Comparison of ENCODE assay signal across 7 cellular contexts in genomic region chr3:160564205-160564922, GRCh38. TPM values are rescaled to one million over a fixed set of nuclear protein-coding genes. Genes with fewer than 3 reads are reported as not detected.
DNase-seq lines count a peak whose midpoint lies in the region; ATAC-seq and TF ChIP-seq lines count a peak whose summit lies in the region.

No MANE protein-coding gene starts in this region.

- DNase-seq in GM10266 (ENCODE audit: extremely low spot score) (peak; percentile 7), MG63 (peak; percentile 31)
- no peak for DNase-seq in activated naive CD8-positive, alpha-beta T cell treated with anti-CD3 and anti-CD28 coated beads for 36 hours
- DNase-seq in stimulated activated CD8-positive, alpha-beta memory T cell treated with anti-CD3 and anti-CD28 coated beads, Interleukin-12 subunit alpha, Interleukin-12 subunit beta, amount 100 ng/mL, for 1 hour (ENCODE audit: low read depth): peak; percentile 1

- no peaks in the 10 kb centered on the region for H3K9me3 ChIP-seq in MG63
- no peaks in the 10 kb centered on the region for H3K9me3 ChIP-seq in iPS-20b (ENCODE audit: insufficient read depth, low read depth, low read length)

- H3K36me3 ChIP-seq in MG63 (peaks cover 29% of the 10 kb centered on the region), iPS-20b (ENCODE audit: insufficient read depth, low read depth, low read length) (peaks cover 15% of the 10 kb centered on the region; the same call in 1 of the 2 replicates)

- H3K9me3 Mint-ChIP-seq in activated naive CD8-positive, alpha-beta T cell treated with anti-CD3 and anti-CD28 coated beads for 36 hours: peaks cover 6% of the 10 kb centered on the region

- H3K9ac ChIP-seq in iPS-20b (ENCODE audit: low read depth, low read length): peak overlapping the region; percentile 90; the same call in 1 of the 2 replicates

- peak overlapping the region; percentile 96 for H3K4me3 Mint-ChIP-seq in activated naive CD8-positive, alpha-beta T cell treated with anti-CD3 and anti-CD28 coated beads for 36 hours

- peaks cover 51% of the 10 kb centered on the region for H3K36me3 Mint-ChIP-seq in activated naive CD8-positive, alpha-beta T cell treated with anti-CD3 and anti-CD28 coated beads for 36 hours

- ATAC-seq in HG03378 (IDR thresholded peaks at IDR 0.05; ENCODE audit: unreplicated experiment): no peak
- no peak for ATAC-seq in HG03159 (IDR thresholded peaks at IDR 0.05; ENCODE audit: unreplicated experiment)

- H3K27me3 ChIP-seq in MG63: no peaks in the 10 kb centered on the region
- no peaks in the 10 kb centered on the region for H3K27me3 ChIP-seq in iPS-20b (ENCODE audit: insufficient read depth, low read length)

- H3K4me3 ChIP-seq in MG63: peak overlapping the region; percentile 67
- peak overlapping the region; percentile 97 for H3K4me3 ChIP-seq in iPS-20b (ENCODE audit: low read length)

- no peaks in the 10 kb centered on the region for H3K27me3 Mint-ChIP-seq in activated naive CD8-positive, alpha-beta T cell treated with anti-CD3 and anti-CD28 coated beads for 36 hours

- peak overlapping the region; percentile 89 for H3K27ac Mint-ChIP-seq in activated naive CD8-positive, alpha-beta T cell treated with anti-CD3 and anti-CD28 coated beads for 36 hours

- peaks cover 12% of the 10 kb centered on the region; the same call in 1 of the 2 replicates for H3K4me1 ChIP-seq in iPS-20b (ENCODE audit: insufficient read depth, low read length)

- peak overlapping the region; percentile 41 for H3K27ac ChIP-seq in iPS-20b (ENCODE audit: low read length)

- no peak for TF ChIP-seq CTCF in GM10266 (IDR thresholded peaks at IDR 0.05; ENCODE audit: control insufficient read depth, insufficient read depth, low read depth, missing control alignments)

- peaks cover 51% of the 10 kb centered on the region for H3K4me1 Mint-ChIP-seq in activated naive CD8-positive, alpha-beta T cell treated with anti-CD3 and anti-CD28 coated beads for 36 hours

RNA-seq across cellular contexts. Expression of gene KPNA4, which starts 1.0 kb away (rescaled TPM):
- 32.3 and 37.3 TPM in 2 replicates for total RNA-seq in MG63 (2014; rRNA removed; shearing (Covaris generic); ENCODE audit: low replicate concordance)
- 10 to 100 TPM; 64.8 to 67.8 TPM for total RNA-seq in activated naive CD8-positive, alpha-beta T cell treated with anti-CD3 and anti-CD28 coated beads for 36 hours
